24 cellular contexts compared by ENCODE assay signal in genomic region chr1:222736972-222737371, GRCh38. TPM values are rescaled to one million over a fixed set of nuclear protein-coding genes. Genes with fewer than 3 reads are reported as not detected.
DNase-seq lines count a peak whose midpoint lies in the region; ATAC-seq and TF ChIP-seq lines count a peak whose summit lies in the region.
"Had no signal": no experiment of that assay in that cellular context is flagged by ENCODE, and none has a peak within 500 bp of the region (broad histone marks: within the 10 kb centered on the region; RNA-seq: fewer than 3 reads in every experiment).

FAM177B (plus strand) TSS chr1:222737202; CDS start chr1:222746546, 9,344 bp downstream.

- ATAC-seq in HG03571 (IDR thresholded peaks at IDR 0.05; ENCODE audit: unreplicated experiment) (no peak), GM18861 (IDR thresholded peaks at IDR 0.05; ENCODE audit: unreplicated experiment) (no peak), GM18907 (IDR thresholded peaks at IDR 0.05; ENCODE audit: unreplicated experiment) (no peak)
- ATAC-seq: natural killer cell treated with Interleukin-12 subunit alpha and Interleukin-12 subunit beta and Interleukin-15 and Interleukin-18, amount 100 ng/mL, for 72 hours; Right ventricle myocardium inferior; stimulated activated naive CD8-positive, alpha-beta T cell treated with anti-CD3 and anti-CD28 coated beads, Interleukin-15, amount 100 ng/mL, for 72 hours had no signal

- no peaks in the 10 kb centered on the region for H3K9me3 Mint-ChIP-seq in Calu3 (ENCODE audit: low read depth, unreplicated experiment)
- H3K9me3 Mint-ChIP-seq: activated B cell treated with CpG ODN at 0.5 μM for 24 hours; activated T-helper 2 cell treated with anti-CD3 and anti-CD28 coated beads, Interferon-gamma antibody, Interleukin-2, Interleukin-4, amounts not matched to agents 10 μg/mL and 5 μg/mL and 100 μg/mL, durations not matched to agents 14 hours and 24 hours and 36 hours; natural killer cell treated with Interleukin-12 subunit alpha and Interleukin-12 subunit beta and Interleukin-15 and Interleukin-18, amount 100 ng/mL, for 72 hours; stimulated activated naive CD8-positive, alpha-beta T cell treated with anti-CD3 and anti-CD28 coated beads, Interleukin-15, amount 100 ng/mL, for 72 hours had no signal

- H3K27ac Mint-ChIP-seq in Calu3 (ENCODE audit: unreplicated experiment), result no peak within 1 kb of the TSS
- H3K27ac Mint-ChIP-seq: activated T-helper 2 cell treated with anti-CD3 and anti-CD28 coated beads, Interferon-gamma antibody, Interleukin-2, Interleukin-4, amounts not matched to agents 10 μg/mL and 5 μg/mL and 100 μg/mL, durations not matched to agents 14 hours and 24 hours and 36 hours; natural killer cell treated with Interleukin-12 subunit alpha and Interleukin-12 subunit beta and Interleukin-15 and Interleukin-18, amount 100 ng/mL, for 72 hours; stimulated activated naive CD8-positive, alpha-beta T cell treated with anti-CD3 and anti-CD28 coated beads, Interleukin-15, amount 100 ng/mL, for 72 hours had no signal

- no peak within 1 kb of the TSS for H3K4me3 Mint-ChIP-seq in Calu3 (ENCODE audit: low read depth, unreplicated experiment)
- H3K4me3 Mint-ChIP-seq: activated B cell treated with CpG ODN at 0.5 μM for 24 hours; natural killer cell treated with Interleukin-12 subunit alpha and Interleukin-12 subunit beta and Interleukin-15 and Interleukin-18, amount 100 ng/mL, for 72 hours; stimulated activated naive CD8-positive, alpha-beta T cell treated with anti-CD3 and anti-CD28 coated beads, Interleukin-15, amount 100 ng/mL, for 72 hours had no signal

- H3K27me3 Mint-ChIP-seq in Calu3 (ENCODE audit: unreplicated experiment), result no peaks in the 10 kb centered on the region
- H3K27me3 Mint-ChIP-seq: activated B cell treated with CpG ODN at 0.5 μM for 24 hours; natural killer cell treated with Interleukin-12 subunit alpha and Interleukin-12 subunit beta and Interleukin-15 and Interleukin-18, amount 100 ng/mL, for 72 hours; stimulated activated naive CD8-positive, alpha-beta T cell treated with anti-CD3 and anti-CD28 coated beads, Interleukin-15, amount 100 ng/mL, for 72 hours had no signal

- intact Hi-C loops in Calu3 (cut with micrococcal nuclease; ENCODE audit: unreplicated experiment), result no loop called here

- TF ChIP-seq CTCF in Calu3 (IDR thresholded peaks at IDR 0.05; ENCODE audit: unreplicated experiment) (no peak), epithelial cell of esophagus (IDR thresholded peaks at IDR 0.05; ENCODE audit: insufficient read depth, low read depth, low read length, missing control alignments) (no peak)

- H3K36me3 Mint-ChIP-seq in Calu3 (ENCODE audit: insufficient read depth, unreplicated experiment), result no peaks in the 10 kb centered on the region

- no peaks in the 10 kb centered on the region for H3K4me1 Mint-ChIP-seq in Calu3 (ENCODE audit: low read depth, unreplicated experiment)

- H3K4me3 ChIP-seq in epithelial cell of esophagus (ENCODE audit: low read length), result no peak within 1 kb of the TSS
- H3K4me3 ChIP-seq: left ventricle myocardium inferior had no signal

- peak; percentile 30 for DNase-seq in Calu3
- peak; percentile 6 for DNase-seq in LoVo (ENCODE audit: low spot score)
- DNase-seq in epithelial cell of esophagus (ENCODE audit: low read depth), result peak; percentile 60
- peak; percentile 46 for DNase-seq in mucosa of gallbladder (ENCODE audit: low spot score)
- DNase-seq in HuH-7 (ENCODE audit: low spot score), result no peak
- DNase-seq: activated B cell treated with CpG ODN at 0.5 μM for 24 hours; central memory CD4-positive, alpha-beta T cell; effector CD8-positive, alpha-beta T cell; GDM1; left ventricle myocardium inferior; NCI-H1048; NK-92 treated with Interleukin-12 subunit alpha and Interleukin-12 subunit beta, amount 100 ng/mL, for 24 hours; retina; stimulated activated naive CD8-positive, alpha-beta T cell treated with anti-CD3 and anti-CD28 coated beads, Interleukin-15, amount 100 ng/mL, for 72 hours had no signal

- no TSS peak for BruUV-seq in Calu3 (replicated peaks; lab: Mats Ljungman, UMichigan)

- CTCF ChIA-PET in Calu3 (lab: Charles Lee), result interaction anchor here (0.6 to 1.8 kb wide), 6 partner anchors 24 to 935 kb away, joined by 3 to 6 read pairs (median 3); no protein-coding TSS in a partner anchor

RNA-seq across cellular contexts. Expression of gene FAM177B, which starts in this region (rescaled TPM):
- total RNA-seq in Calu3 (2022), result 0.59 TPM in 1 of 2 replicates, not detected in the other
- 36.8 TPM for total RNA-seq in mucosa of gallbladder
- total RNA-seq: activated T-helper 2 cell treated with anti-CD3 and anti-CD28 coated beads, Interferon-gamma antibody, Interleukin-2, Interleukin-4, amounts not matched to agents 10 μg/mL and 5 μg/mL and 100 μg/mL, durations not matched to agents 14 hours and 24 hours and 36 hours; fibroblast of villous mesenchyme; H4; HT1080; left ventricle myocardium inferior; Right ventricle myocardium inferior; T-helper 1 cell treated with Interleukin-12 subunit alpha and Interleukin-12 subunit beta and Interleukin-4 antibody, amounts not matched to agents 30 ng/mL and 1 ng/mL, for 36 hours had no signal

Comparison
In these comparisons a context has a peak if more than half of its experiments do, and no peak if none do; other contexts are left out.
1. RNA of gene FAM177B (total RNA-seq): 36.8 TPM in mucosa of gallbladder (single experiment); 0.59 TPM in Calu3; every median in the first group is over 10 times any median in the second.
2. Peak in DNase-seq in Calu3; RNA of the gene not detected or under 1 TPM.